ENCODE assay signal across 2 cellular contexts in the genomic region with DNA sequence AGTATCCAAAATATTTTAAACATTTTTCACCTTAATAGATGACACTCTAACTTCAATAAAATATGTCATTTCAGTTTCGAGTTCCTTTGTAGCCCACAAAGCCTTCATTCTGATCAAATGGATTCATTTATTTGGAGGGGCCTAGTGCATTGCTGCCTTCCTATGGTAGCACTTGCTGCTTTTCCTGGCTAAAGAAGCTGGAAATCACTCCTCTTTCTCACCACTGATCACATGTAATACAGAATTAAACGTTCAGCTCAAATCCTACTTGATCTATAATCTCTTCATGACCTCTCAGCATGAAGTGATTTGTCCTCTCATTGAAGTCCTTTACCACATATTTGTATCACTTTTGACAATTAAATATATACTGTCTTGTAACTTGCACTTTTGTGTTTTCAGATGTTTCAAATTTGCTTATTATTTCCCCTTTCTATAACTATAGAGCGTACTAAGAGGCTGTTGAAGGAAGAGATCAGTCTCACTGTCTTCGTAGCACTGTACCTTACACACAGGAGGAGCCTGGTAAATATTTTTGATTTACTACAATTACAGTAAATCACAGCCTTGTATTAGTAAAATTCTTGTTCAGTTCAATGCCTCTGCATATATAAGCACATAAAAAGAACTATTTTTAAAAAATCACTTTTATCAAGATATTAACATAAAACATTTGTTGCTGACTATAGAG.
TF ChIP-seq lines count a peak whose summit lies in the region.

No MANE protein-coding gene starts in this region.

TF ChIP-seq in endothelial cell of umbilical vein, 7 proteins besides CTCF, POLR2A, EP300 and RAD21:
- TF ChIP-seq, protein P1, sequence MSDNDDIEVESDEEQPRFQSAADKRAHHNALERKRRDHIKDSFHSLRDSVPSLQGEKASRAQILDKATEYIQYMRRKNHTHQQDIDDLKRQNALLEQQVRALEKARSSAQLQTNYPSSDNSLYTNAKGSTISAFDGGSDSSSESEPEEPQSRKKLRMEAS (IDR thresholded peaks at IDR 0.05; ENCODE audit: insufficient read depth, insufficient read length): no peak
- TF ChIP-seq FOS (IDR thresholded peaks at IDR 0.05; ENCODE audit: borderline replicate concordance, insufficient read depth, low read length) (no peak), GATA2 (IDR thresholded peaks at IDR 0.05; ENCODE audit: insufficient read depth, insufficient read length, low read depth, low read length) (no peak), MYC (IDR thresholded peaks at IDR 0.05; ENCODE audit: low read depth, low read length) (no peak), EZH2 (IDR thresholded peaks at IDR 0.05; ENCODE audit: borderline replicate concordance, low read depth, low read length, severe bottlenecking) (no peak), POLR2AphosphoS5 (IDR thresholded peaks at IDR 0.05; ENCODE audit: insufficient read depth, low read depth, low read length) (no peak), JUN (IDR thresholded peaks at IDR 0.05; ENCODE audit: borderline replicate concordance, insufficient read depth, insufficient read length, low read depth) (no peak)

TF ChIP-seq in GM12891, 5 proteins besides CTCF, POLR2A, EP300 and RAD21:
- TF ChIP-seq PAX5 (IDR thresholded peaks at IDR 0.05; ENCODE audit: insufficient read depth, low read length, severe bottlenecking): no peak
- TF ChIP-seq SPI1 (IDR thresholded peaks at IDR 0.05; ENCODE audit: low read depth, low read length): no peak
- no peak for TF ChIP-seq TAF1 (IDR thresholded peaks at IDR 0.05; ENCODE audit: low read depth, low read length)
- no peak for TF ChIP-seq POLR2AphosphoS5 (IDR thresholded peaks at IDR 0.05; ENCODE audit: low read depth, low read length)
- no peak for TF ChIP-seq POU2F2 (IDR thresholded peaks at IDR 0.05; ENCODE audit: low read depth, low read length)
